ENCODE assay signal across 13 cellular contexts in the genomic region with DNA sequence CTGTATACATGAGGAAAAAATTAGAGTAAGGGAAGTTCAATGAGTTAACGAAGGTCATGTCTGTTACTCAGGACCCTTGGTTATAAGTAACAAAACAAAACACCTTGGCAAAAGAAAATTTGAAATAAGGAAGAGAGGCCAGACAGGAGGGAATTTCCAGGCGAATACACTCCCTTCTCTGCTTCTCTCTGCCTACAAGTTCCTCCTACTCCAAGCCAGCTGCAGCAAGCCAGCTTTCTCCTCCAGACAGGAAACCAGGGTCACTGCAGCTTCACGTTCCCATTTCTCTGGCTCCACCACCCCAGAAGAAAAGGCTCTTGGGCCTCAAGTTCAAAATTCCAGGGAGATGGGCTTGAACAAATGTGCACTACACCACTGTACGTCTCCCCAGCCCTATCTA. TPM values are rescaled to one million over a fixed set of nuclear protein-coding genes. Genes with fewer than 3 reads are reported as not detected.
DNase-seq lines count a peak whose midpoint lies in the region; ATAC-seq and TF ChIP-seq lines count a peak whose summit lies in the region.
"Had no signal": no experiment of that assay in that cellular context is flagged by ENCODE, and none has a peak within 500 bp of the region (broad histone marks: within the 10 kb centered on the region; RNA-seq: fewer than 3 reads in every experiment).

No MANE protein-coding gene starts in this region.

- no peaks in the 10 kb centered on the region for H3K27me3 ChIP-seq in right atrium auricular region
- H3K27me3 ChIP-seq in uterus, result no peaks in the 10 kb centered on the region

- TF ChIP-seq POLR2A in uterus (IDR thresholded peaks at IDR 0.05), result no peak

- TF ChIP-seq CTCF in right atrium auricular region (IDR thresholded peaks at IDR 0.05) (no peak), uterus (IDR thresholded peaks at IDR 0.05) (no peak)

- intact Hi-C loops in left ventricle myocardium superior (cut with micrococcal nuclease) (no loop called here), uterus (cut with DNase I; ENCODE audit: low total_unique reads) (no loop called here)

- H3K4me1 ChIP-seq in right atrium auricular region (peaks cover 0 to 14% of the 10 kb centered on the region in 2 donors), uterus (no peaks in the 10 kb centered on the region)

- H3K36me3 ChIP-seq in right atrium auricular region (no peaks in the 10 kb centered on the region), uterus (no peaks in the 10 kb centered on the region)

- ATAC-seq in left ventricle myocardium superior, result peak; percentile 30
- ATAC-seq in GM18858 (IDR thresholded peaks at IDR 0.05; ENCODE audit: unreplicated experiment), result no peak

- no peak overlapping the region for H3K27ac ChIP-seq in right atrium auricular region
- peak overlapping the region; percentile 45 to 63 for H3K27ac ChIP-seq in uterus

- no peaks in the 10 kb centered on the region for H3K9me3 ChIP-seq in right atrium auricular region
- no peaks in the 10 kb centered on the region for H3K9me3 ChIP-seq in uterus

- H3K4me3 ChIP-seq in right atrium auricular region, result no peak overlapping the region
- no peak overlapping the region for H3K4me3 ChIP-seq in uterus

- DNase-seq in left ventricle myocardium superior, result no peak
- no peak for DNase-seq in right atrium auricular region (ENCODE audit: low spot score)
- peak; percentile 19 for DNase-seq in UCSD-AML1 (lab: John Stamatoyannopoulos, UW; ENCODE audit: unreplicated experiment)
- DNase-seq in islet precursor cell, result peak; percentile 78
- peak; percentile 28 to 29 for DNase-seq in uterus
- no peak for DNase-seq in activated T-cell treated with anti-CD3 and anti-CD28 coated beads, Interleukin-2, amount 50 U/mL, for 1 hour
- no peak for DNase-seq in NCI-H2107 (lab: John Stamatoyannopoulos, UW)
- DNase-seq: CD8-positive, alpha-beta memory T cell; GF-D8; NCI-H1048; NCI-H146; NCI-H226 had no signal

RNA-seq across cellular contexts. Expression of a gene that starts 27.8 kb away (rescaled TPM):
- total RNA-seq in left ventricle myocardium superior (50.7 TPM), right atrium auricular region (10 to 100 TPM; 37.6 to 79.8 TPM), uterus (10 to 100 TPM in 3 of 4 donors, 1 to 10 TPM in 1; 7.2 to 30.0 (median 17.7) TPM)

Comparison
In these comparisons a context has a peak if more than half of its experiments do, and no peak if none do; other contexts are left out.
1. DNase-seq: peak in UCSD-AML1 (single experiment), islet precursor cell (single experiment) and uterus (2 of 2); none in left ventricle myocardium superior (single experiment), right atrium auricular region (single experiment), activated T-cell treated with anti-CD3 and anti-CD28 coated beads, Interleukin-2, amount 50 U/mL, for 1 hour (single experiment) and NCI-H2107 (single experiment).
2. H3K27ac ChIP-seq: peak in uterus (2 of 2); none in right atrium auricular region (0 of 2).